1 cellular context compared by ENCODE assay signal in genomic region chr2:30670453-30670852, GRCh38.
A peak's percentile ranks its signal among the peaks of the same experiment; 100 is the strongest.
TF ChIP-seq lines count a peak whose summit lies in the region.

No MANE protein-coding gene starts in this region.

TF ChIP-seq in H1, 55 proteins besides CTCF, POLR2A, EP300 and RAD21:
- TF ChIP-seq TEAD4 (IDR thresholded peaks at IDR 0.05; ENCODE audit: low read depth, low read length) = peak; percentile 46
- TF ChIP-seq SIRT6 (IDR thresholded peaks at IDR 0.05; ENCODE audit: low read length) = no peak
- no peak for TF ChIP-seq TAF7 (optimal IDR thresholded peaks at IDR 0.05; ENCODE audit: borderline replicate concordance, low read depth, low read length)
- TF ChIP-seq KDM5A (IDR thresholded peaks at IDR 0.05; ENCODE audit: low read length) = no peak
- TF ChIP-seq TAF1 (IDR thresholded peaks at IDR 0.05; ENCODE audit: low read depth, low read length) = no peak
